In the genomic region with DNA sequence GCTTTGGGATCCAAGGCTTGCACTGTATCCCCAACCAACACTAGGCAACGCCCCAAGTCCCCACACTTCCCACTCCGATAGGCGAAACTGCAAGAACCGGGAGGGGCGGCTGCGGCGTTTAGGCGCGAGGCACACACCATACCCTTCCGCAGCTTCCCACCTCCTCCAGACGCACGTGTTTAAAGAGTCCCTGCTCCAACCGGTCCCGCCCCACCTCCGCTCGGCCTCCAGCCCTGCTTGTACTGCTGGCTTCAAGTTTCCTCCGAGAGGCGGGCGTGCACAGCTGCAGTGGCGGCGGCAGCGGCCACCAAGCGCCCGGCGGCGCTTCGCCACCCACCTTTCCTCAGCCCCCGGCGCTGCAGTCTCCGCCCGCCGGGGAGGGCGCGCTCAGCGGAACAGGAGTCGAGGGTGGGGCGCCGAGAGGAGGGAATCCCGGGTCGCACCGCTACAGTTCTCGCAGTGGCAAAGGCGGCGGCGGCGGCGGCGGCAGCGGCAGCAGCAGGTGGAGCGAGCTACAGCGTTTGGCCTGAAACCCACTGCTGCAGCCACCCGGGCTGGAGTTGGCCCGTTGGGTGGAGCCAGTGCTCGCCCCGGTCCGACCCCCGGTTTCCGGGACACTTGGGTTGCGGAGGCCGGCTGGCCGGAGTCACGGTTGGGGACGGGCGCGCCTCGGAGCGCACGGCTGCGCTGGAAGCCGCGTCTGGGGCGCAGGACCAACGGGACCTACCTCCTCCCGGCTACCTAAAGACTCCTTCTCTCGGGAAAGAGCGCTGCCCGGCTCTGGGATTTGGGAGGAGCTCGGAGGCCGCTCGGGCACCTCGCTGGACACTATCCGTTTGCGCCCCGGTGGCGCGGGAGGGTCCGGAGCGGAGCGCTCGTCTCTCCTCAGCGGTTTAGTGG, we compare ENCODE assay signal across 1 cellular context.
A peak's percentile ranks its signal among the peaks of the same experiment; 100 is the strongest.
TF ChIP-seq lines count a peak whose summit lies in the region.

A gene (plus strand): TSS at position 457 of the 900 bp plus-strand sequence. CDS start 858 bp downstream, outside the sequence.

TF ChIP-seq in HEK293, 187 proteins besides CTCF, POLR2A, EP300 and RAD21 (continued from another document and continues in another):
- peak; percentile 83 for TF ChIP-seq ZNF146 (tag by site-specific recombination; IDR thresholded peaks at IDR 0.05)
- TF ChIP-seq ZNF214 (tag by site-specific recombination; IDR thresholded peaks at IDR 0.05; ENCODE audit: borderline replicate concordance): no peak
- peak; percentile 72; the same call in 1 of the 2 replicates for TF ChIP-seq ZNF558 (tag by site-specific recombination; IDR thresholded peaks at IDR 0.05)
- no peak for TF ChIP-seq MEIS1 (CRISPR knock-in tag; IDR thresholded peaks at IDR 0.05; ENCODE audit: borderline replicate concordance)
- TF ChIP-seq KLF10 (tag by site-specific recombination; IDR thresholded peaks at IDR 0.05): peak; percentile 85
- TF ChIP-seq, protein P1, sequence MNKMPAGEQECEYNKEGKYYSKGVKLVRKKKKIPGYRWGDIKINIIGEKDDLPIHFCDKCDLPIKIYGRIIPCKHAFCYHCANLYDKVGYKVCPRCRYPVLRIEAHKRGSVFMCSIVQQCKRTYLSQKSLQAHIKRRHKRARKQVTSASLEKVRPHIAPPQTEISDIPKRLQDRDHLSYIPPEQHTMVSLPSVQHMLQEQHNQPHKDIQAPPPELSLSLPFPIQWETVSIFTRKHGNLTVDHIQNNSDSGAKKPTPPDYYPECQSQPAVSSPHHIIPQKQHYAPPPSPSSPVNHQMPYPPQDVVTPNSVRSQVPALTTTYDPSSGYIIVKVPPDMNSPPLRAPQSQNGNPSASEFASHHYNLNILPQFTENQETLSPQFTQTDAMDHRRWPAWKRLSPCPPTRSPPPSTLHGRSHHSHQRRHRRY (tag by site-specific recombination; IDR thresholded peaks at IDR 0.05): no peak
- TF ChIP-seq ZNF416 (tag by site-specific recombination; IDR thresholded peaks at IDR 0.05): no peak
- TF ChIP-seq, protein P2, sequence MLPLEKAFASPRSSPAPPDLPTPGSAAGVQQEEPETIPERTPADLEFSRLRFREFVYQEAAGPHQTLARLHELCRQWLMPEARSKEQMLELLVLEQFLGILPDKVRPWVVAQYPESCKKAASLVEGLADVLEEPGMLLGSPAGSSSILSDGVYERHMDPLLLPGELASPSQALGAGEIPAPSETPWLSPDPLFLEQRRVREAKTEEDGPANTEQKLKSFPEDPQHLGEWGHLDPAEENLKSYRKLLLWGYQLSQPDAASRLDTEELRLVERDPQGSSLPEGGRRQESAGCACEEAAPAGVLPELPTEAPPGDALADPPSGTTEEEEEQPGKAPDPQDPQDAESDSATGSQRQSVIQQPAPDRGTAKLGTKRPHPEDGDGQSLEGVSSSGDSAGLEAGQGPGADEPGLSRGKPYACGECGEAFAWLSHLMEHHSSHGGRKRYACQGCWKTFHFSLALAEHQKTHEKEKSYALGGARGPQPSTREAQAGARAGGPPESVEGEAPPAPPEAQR (tag by site-specific recombination; IDR thresholded peaks at IDR 0.05): peak; percentile 89
- no peak for TF ChIP-seq ZFP41 (tag by site-specific recombination; IDR thresholded peaks at IDR 0.05; ENCODE audit: borderline replicate concordance)
- TF ChIP-seq ZNF112 (tag by site-specific recombination; IDR thresholded peaks at IDR 0.05): no peak
- no peak for TF ChIP-seq ZNF132 (tag by site-specific recombination; IDR thresholded peaks at IDR 0.05; ENCODE audit: borderline replicate concordance)
- no peak for TF ChIP-seq ZNF510 (tag by site-specific recombination; IDR thresholded peaks at IDR 0.05; ENCODE audit: insufficient replicate concordance)
- peak; percentile 42; the same call in 1 of the 2 replicates for TF ChIP-seq ZNF133 (tag by site-specific recombination; IDR thresholded peaks at IDR 0.05)
- TF ChIP-seq ZNF24 (tag by site-specific recombination; IDR thresholded peaks at IDR 0.05): peak; percentile 95
- peak; percentile 98; the same call in 1 of the 2 replicates for TF ChIP-seq ZNF660 (tag by site-specific recombination; IDR thresholded peaks at IDR 0.05)
- TF ChIP-seq, protein P3, sequence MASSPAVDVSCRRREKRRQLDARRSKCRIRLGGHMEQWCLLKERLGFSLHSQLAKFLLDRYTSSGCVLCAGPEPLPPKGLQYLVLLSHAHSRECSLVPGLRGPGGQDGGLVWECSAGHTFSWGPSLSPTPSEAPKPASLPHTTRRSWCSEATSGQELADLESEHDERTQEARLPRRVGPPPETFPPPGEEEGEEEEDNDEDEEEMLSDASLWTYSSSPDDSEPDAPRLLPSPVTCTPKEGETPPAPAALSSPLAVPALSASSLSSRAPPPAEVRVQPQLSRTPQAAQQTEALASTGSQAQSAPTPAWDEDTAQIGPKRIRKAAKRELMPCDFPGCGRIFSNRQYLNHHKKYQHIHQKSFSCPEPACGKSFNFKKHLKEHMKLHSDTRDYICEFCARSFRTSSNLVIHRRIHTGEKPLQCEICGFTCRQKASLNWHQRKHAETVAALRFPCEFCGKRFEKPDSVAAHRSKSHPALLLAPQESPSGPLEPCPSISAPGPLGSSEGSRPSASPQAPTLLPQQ (tag by site-specific recombination; IDR thresholded peaks at IDR 0.05): peak; percentile 99
- no peak for TF ChIP-seq ZNF654 (tag by site-specific recombination; IDR thresholded peaks at IDR 0.05; ENCODE audit: low read depth)
- no peak for TF ChIP-seq ZNF791 (tag by site-specific recombination; IDR thresholded peaks at IDR 0.05)
- TF ChIP-seq IKZF3 (tag by site-specific recombination; IDR thresholded peaks at IDR 0.05): peak; percentile 90
- TF ChIP-seq, protein P4, sequence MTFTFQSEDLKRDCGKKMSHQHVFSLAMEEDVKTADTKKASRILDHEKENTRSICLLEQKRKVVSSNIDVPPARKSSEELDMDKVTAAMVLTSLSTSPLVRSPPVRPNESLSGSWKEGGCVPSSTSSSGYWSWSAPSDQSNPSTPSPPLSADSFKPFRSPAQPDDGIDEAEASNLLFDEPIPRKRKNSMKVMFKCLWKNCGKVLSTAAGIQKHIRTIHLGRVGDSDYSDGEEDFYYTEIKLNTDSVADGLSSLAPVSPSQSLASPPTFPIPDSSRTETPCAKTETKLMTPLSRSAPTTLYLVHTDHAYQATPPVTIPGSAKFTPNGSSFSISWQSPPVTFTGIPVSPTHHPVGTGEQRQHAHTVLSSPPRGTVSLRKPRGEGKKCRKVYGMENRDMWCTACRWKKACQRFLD (tag by site-specific recombination; IDR thresholded peaks at IDR 0.05): 0 out of 2 replicates have a peak, but pooled peaks have one; percentile 74
- TF ChIP-seq SP3 (tag by site-specific recombination; IDR thresholded peaks at IDR 0.05): peak; percentile 97
- no peak for TF ChIP-seq ZBTB7A (tag by site-specific recombination; IDR thresholded peaks at IDR 0.05; ENCODE audit: low read depth)
- TF ChIP-seq TCF7L2 (IDR thresholded peaks at IDR 0.05; ENCODE audit: borderline replicate concordance, low read depth, low read length): no peak
- no peak for TF ChIP-seq SALL2 (tag by site-specific recombination; IDR thresholded peaks at IDR 0.05; ENCODE audit: borderline replicate concordance)
- 0 out of 2 replicates have a peak, but pooled peaks have one; percentile 75 for TF ChIP-seq OVOL3 (tag by site-specific recombination; IDR thresholded peaks at IDR 0.05)
- peak; percentile 95 for TF ChIP-seq ZNF2 (tag by site-specific recombination; IDR thresholded peaks at IDR 0.05)
- TF ChIP-seq ZNF302 (tag by site-specific recombination; IDR thresholded peaks at IDR 0.05; ENCODE audit: low read depth): peak; percentile 82; the same call in 1 of the 2 replicates
- TF ChIP-seq BCL11A (tag by site-specific recombination; IDR thresholded peaks at IDR 0.05; ENCODE audit: low read depth): peak; percentile 20; the same call in 1 of the 2 replicates
- TF ChIP-seq ZNF585B (tag by site-specific recombination; IDR thresholded peaks at IDR 0.05): peak; percentile 35; the same call in 1 of the 2 replicates
- TF ChIP-seq ZNF76 (tag by site-specific recombination; IDR thresholded peaks at IDR 0.05; ENCODE audit: borderline replicate concordance, low read depth): peak; percentile 80
- peak; percentile 94 for TF ChIP-seq SP2 (tag by site-specific recombination; IDR thresholded peaks at IDR 0.05)
- TF ChIP-seq REPIN1 (tag by site-specific recombination; IDR thresholded peaks at IDR 0.05; ENCODE audit: low read depth): peak; percentile 91
- TF ChIP-seq ZNF394 (tag by site-specific recombination; IDR thresholded peaks at IDR 0.05; ENCODE audit: borderline replicate concordance): peak; percentile 68
- TF ChIP-seq, protein P5, sequence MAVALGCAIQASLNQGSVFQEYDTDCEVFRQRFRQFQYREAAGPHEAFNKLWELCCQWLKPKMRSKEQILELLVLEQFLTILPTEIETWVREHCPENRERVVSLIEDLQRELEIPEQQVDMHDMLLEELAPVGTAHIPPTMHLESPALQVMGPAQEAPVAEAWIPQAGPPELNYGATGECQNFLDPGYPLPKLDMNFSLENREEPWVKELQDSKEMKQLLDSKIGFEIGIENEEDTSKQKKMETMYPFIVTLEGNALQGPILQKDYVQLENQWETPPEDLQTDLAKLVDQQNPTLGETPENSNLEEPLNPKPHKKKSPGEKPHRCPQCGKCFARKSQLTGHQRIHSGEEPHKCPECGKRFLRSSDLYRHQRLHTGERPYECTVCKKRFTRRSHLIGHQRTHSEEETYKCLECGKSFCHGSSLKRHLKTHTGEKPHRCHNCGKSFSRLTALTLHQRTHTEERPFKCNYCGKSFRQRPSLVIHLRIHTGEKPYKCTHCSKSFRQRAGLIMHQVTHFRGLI (tag by site-specific recombination; IDR thresholded peaks at IDR 0.05): peak; percentile 89
- TF ChIP-seq, protein P6, sequence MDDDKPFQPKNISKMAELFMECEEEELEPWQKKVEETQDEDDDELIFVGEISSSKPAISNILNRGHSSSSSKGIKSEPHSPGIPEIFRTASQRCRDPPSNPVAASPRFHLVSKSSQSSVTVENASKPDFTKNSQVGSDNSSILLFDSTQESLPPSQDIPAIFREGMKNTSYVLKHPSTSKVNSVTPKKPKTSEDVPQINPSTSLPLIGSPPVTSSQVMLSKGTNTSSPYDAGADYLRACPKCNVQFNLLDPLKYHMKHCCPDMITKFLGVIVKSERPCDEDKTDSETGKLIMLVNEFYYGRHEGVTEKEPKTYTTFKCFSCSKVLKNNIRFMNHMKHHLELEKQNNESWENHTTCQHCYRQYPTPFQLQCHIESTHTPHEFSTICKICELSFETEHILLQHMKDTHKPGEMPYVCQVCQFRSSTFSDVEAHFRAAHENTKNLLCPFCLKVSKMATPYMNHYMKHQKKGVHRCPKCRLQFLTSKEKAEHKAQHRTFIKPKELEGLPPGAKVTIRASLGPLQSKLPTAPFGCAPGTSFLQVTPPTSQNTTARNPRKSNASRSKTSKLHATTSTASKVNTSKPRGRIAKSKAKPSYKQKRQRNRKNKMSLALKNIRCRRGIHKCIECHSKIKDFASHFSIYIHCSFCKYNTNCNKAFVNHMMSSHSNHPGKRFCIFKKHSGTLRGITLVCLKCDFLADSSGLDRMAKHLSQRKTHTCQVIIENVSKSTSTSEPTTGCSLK (tag by site-specific recombination; IDR thresholded peaks at IDR 0.05): no peak
- TF ChIP-seq, protein P7, sequence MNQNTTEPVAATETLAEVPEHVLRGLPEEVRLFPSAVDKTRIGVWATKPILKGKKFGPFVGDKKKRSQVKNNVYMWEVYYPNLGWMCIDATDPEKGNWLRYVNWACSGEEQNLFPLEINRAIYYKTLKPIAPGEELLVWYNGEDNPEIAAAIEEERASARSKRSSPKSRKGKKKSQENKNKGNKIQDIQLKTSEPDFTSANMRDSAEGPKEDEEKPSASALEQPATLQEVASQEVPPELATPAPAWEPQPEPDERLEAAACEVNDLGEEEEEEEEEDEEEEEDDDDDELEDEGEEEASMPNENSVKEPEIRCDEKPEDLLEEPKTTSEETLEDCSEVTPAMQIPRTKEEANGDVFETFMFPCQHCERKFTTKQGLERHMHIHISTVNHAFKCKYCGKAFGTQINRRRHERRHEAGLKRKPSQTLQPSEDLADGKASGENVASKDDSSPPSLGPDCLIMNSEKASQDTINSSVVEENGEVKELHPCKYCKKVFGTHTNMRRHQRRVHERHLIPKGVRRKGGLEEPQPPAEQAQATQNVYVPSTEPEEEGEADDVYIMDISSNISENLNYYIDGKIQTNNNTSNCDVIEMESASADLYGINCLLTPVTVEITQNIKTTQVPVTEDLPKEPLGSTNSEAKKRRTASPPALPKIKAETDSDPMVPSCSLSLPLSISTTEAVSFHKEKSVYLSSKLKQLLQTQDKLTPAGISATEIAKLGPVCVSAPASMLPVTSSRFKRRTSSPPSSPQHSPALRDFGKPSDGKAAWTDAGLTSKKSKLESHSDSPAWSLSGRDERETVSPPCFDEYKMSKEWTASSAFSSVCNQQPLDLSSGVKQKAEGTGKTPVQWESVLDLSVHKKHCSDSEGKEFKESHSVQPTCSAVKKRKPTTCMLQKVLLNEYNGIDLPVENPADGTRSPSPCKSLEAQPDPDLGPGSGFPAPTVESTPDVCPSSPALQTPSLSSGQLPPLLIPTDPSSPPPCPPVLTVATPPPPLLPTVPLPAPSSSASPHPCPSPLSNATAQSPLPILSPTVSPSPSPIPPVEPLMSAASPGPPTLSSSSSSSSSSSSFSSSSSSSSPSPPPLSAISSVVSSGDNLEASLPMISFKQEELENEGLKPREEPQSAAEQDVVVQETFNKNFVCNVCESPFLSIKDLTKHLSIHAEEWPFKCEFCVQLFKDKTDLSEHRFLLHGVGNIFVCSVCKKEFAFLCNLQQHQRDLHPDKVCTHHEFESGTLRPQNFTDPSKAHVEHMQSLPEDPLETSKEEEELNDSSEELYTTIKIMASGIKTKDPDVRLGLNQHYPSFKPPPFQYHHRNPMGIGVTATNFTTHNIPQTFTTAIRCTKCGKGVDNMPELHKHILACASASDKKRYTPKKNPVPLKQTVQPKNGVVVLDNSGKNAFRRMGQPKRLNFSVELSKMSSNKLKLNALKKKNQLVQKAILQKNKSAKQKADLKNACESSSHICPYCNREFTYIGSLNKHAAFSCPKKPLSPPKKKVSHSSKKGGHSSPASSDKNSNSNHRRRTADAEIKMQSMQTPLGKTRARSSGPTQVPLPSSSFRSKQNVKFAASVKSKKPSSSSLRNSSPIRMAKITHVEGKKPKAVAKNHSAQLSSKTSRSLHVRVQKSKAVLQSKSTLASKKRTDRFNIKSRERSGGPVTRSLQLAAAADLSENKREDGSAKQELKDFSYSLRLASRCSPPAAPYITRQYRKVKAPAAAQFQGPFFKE (tag by site-specific recombination; IDR thresholded peaks at IDR 0.05; ENCODE audit: borderline replicate concordance): no peak
- TF ChIP-seq ZNF175 (tag by site-specific recombination; IDR thresholded peaks at IDR 0.05): no peak
- no peak for TF ChIP-seq ZNF560 (tag by site-specific recombination; IDR thresholded peaks at IDR 0.05; ENCODE audit: borderline replicate concordance)
- TF ChIP-seq, protein P8, sequence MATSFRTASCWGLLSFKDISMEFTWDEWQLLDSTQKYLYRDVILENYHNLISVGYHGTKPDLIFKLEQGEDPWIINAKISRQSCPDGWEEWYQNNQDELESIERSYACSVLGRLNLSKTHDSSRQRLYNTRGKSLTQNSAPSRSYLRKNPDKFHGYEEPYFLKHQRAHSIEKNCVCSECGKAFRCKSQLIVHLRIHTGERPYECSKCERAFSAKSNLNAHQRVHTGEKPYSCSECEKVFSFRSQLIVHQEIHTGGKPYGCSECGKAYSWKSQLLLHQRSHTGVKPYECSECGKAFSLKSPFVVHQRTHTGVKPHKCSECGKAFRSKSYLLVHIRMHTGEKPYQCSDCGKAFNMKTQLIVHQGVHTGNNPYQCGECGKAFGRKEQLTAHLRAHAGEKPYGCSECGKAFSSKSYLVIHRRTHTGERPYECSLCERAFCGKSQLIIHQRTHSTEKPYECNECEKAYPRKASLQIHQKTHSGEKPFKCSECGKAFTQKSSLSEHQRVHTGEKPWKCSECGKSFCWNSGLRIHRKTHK (tag by site-specific recombination; IDR thresholded peaks at IDR 0.05): no peak
- TF ChIP-seq ZNF549 (tag by site-specific recombination; IDR thresholded peaks at IDR 0.05): no peak
- TF ChIP-seq ZNF529 (tag by site-specific recombination; IDR thresholded peaks at IDR 0.05; ENCODE audit: insufficient replicate concordance): no peak
